Comparison of ENCODE assay signal across 8 cellular contexts in genomic region chr19:20923077-20923871, GRCh38. TPM values are rescaled to one million over a fixed set of nuclear protein-coding genes. Genes with fewer than 3 reads are reported as not detected.
DNase-seq lines count a peak whose midpoint lies in the region; ATAC-seq and TF ChIP-seq lines count a peak whose summit lies in the region.

TSS of gene ZNF85 (plus strand) at chr19:20923251. CDS start at chr19:20923401, 150 bp downstream.

- peak; percentile 43 for TF ChIP-seq POLR2A in transverse colon (IDR thresholded peaks at IDR 0.05)

- H3K36me3 Mint-ChIP-seq in GM23338 (ENCODE audit: low read depth), result peaks cover 26% of the 10 kb centered on the region

- no peak for TF ChIP-seq EP300 in transverse colon (IDR thresholded peaks at IDR 0.05; ENCODE audit: low read depth)

- no peak within 1 kb of the TSS for H3K23ac ChIP-seq in trophoblast cell (ENCODE audit: low read length)

- intact Hi-C loops in cardiac septum (cut with DNase I) (loop anchor here (5.0 kb wide), 1 partner anchor 356 kb away; the partner anchor contains the start of gene ZNF737), transverse colon (cut with DNase I; ENCODE audit: low total_unique reads) (loop anchor here (5.0 kb wide), 1 partner anchor 219 kb away; the partner anchor contains the start of gene ZNF431)

- peak within 1 kb of the TSS; percentile 99 for H3K4me3 Mint-ChIP-seq in GM23338

- no peaks in the 10 kb centered on the region; the same call in none of the 2 replicates for H3K9me3 ChIP-seq in MG63
- H3K9me3 ChIP-seq in adipocyte (ENCODE audit: control insufficient read depth, low read length), result no peaks in the 10 kb centered on the region
- no peaks in the 10 kb centered on the region for H3K9me3 ChIP-seq in trophoblast cell (ENCODE audit: insufficient read depth, low read depth, low read length)
- H3K9me3 ChIP-seq in transverse colon, result no peaks in the 10 kb centered on the region

- peak within 1 kb of the TSS; percentile 76 for H3K4ac ChIP-seq in trophoblast cell (ENCODE audit: low read depth, low read length)

- peaks cover 11% of the 10 kb centered on the region; the same call in 2 of the 3 replicates for H3K9me3 Mint-ChIP-seq in GM23338

- peaks cover 12% of the 10 kb centered on the region for H3K4me1 Mint-ChIP-seq in GM23338

- H3F3A ChIP-seq in GM23338 (replicated peaks; ENCODE audit: low read depth), result no peaks in the 10 kb centered on the region

- H3K4me1 ChIP-seq in GM23338 (ENCODE audit: insufficient read depth) (0 out of 2 replicates have a peak, but pooled peaks cover 7% of the 10 kb centered on the region), adipocyte (ENCODE audit: control insufficient read depth, insufficient read depth, low read length) (peaks cover 2% of the 10 kb centered on the region), trophoblast cell (ENCODE audit: control insufficient read depth in 1 of 2, insufficient read depth in 2 of 2, low read length in 2 of 2) (no peaks in the 10 kb centered on the region), transverse colon (peaks cover 0 to 8% (median 2%) of the 10 kb centered on the region in 4 donors)

- peak within 1 kb of the TSS; percentile 92 for H4K91ac ChIP-seq in trophoblast cell (ENCODE audit: low read depth, low read length)

- H4K20me1 ChIP-seq in GM23338 (replicated peaks; ENCODE audit: insufficient read depth), result no peaks in the 10 kb centered on the region

- H3K9ac ChIP-seq in adipocyte (ENCODE audit: low read length), result peak within 1 kb of the TSS; percentile 86
- peak within 1 kb of the TSS; percentile 93 for H3K9ac ChIP-seq in trophoblast cell (ENCODE audit: low read length)

- H3K4me3 ChIP-seq in GM23338 (peak within 1 kb of the TSS; percentile 93), MG63 (peak within 1 kb of the TSS; percentile 78), adipocyte (ENCODE audit: low read length) (peak within 1 kb of the TSS; percentile 88), trophoblast cell (ENCODE audit: low read depth, low read length) (peak within 1 kb of the TSS; percentile 87), transverse colon (peak within 1 kb of the TSS; percentile 48 to 88 (median 60))

- peak within 1 kb of the TSS; percentile 90 for H4K12ac ChIP-seq in trophoblast cell (ENCODE audit: low read depth, low read length)

- peaks cover 46% of the 10 kb centered on the region for H3K79me2 ChIP-seq in GM23338 (replicated peaks; ENCODE audit: insufficient read depth)
- peaks cover 2% of the 10 kb centered on the region for H3K79me2 ChIP-seq in trophoblast cell (ENCODE audit: control insufficient read depth, insufficient read depth, low read length, poor library complexity)

- peak within 1 kb of the TSS; percentile 88 for H3K18ac ChIP-seq in trophoblast cell (ENCODE audit: low read length)

- no peak within 1 kb of the TSS for H2AK5ac ChIP-seq in trophoblast cell (ENCODE audit: low read length)

- DNase-seq in EL, result peak; percentile 93
- peak; percentile 97 for DNase-seq in GM23338 (ENCODE audit: low spot score)
- DNase-seq in MG63, result peak; percentile 87
- peak; percentile 84 to 95 for DNase-seq in SW 1271 (lab: John Stamatoyannopoulos, UW)
- peak; percentile 94 for DNase-seq in adipocyte (ENCODE audit: low read depth)
- DNase-seq in cardiac septum (ENCODE audit: low spot score), result peak; percentile 94
- peak; percentile 87 to 91 for DNase-seq in trophoblast cell
- DNase-seq in transverse colon, result peak; percentile 88

- peak within 1 kb of the TSS; percentile 93 for H3K14ac ChIP-seq in trophoblast cell (ENCODE audit: low read length)

- peaks cover 9% of the 10 kb centered on the region for H3K9me2 ChIP-seq in GM23338 (ENCODE audit: insufficient read depth)

- H3K27ac Mint-ChIP-seq in GM23338, result peak within 1 kb of the TSS; percentile 100

- H2BK120ac ChIP-seq in trophoblast cell (ENCODE audit: insufficient read depth, low read length, poor library complexity), result peak within 1 kb of the TSS; percentile 44

- ATAC-seq in GM23338, result peak; percentile 98

- peaks cover 11% of the 10 kb centered on the region for H3K27me3 Mint-ChIP-seq in GM23338 (ENCODE audit: insufficient read depth, low read depth, poor library complexity)

- peak within 1 kb of the TSS; percentile 97 for H4K8ac ChIP-seq in trophoblast cell (ENCODE audit: low read depth, low read length)

- WGBS in trophoblast cell (ENCODE audit: extremely low coverage, insufficient coverage, insufficient read length), result no CpG with 5 or more reads among the region's 38 CpGs
- WGBS in transverse colon (ENCODE audit: low coverage in 1 of 2), 2 donors, result 4% methylated on average over 38 of the region's 38 CpGs; no CpG with 5 or more reads in 1 of the 2 donors

- H3K4me2 ChIP-seq in GM23338 (peak within 1 kb of the TSS; percentile 80), trophoblast cell (ENCODE audit: low read length) (peak within 1 kb of the TSS; percentile 79)

- H3K27ac ChIP-seq in GM23338 (ENCODE audit: low read depth) (peak within 1 kb of the TSS; percentile 94), trophoblast cell (ENCODE audit: low read depth, low read length) (peak within 1 kb of the TSS; percentile 92), transverse colon (peak within 1 kb of the TSS; percentile 82 to 91 (median 87))

- H3K36me3 ChIP-seq in GM23338 (ENCODE audit: insufficient read depth), result 0 out of 2 replicates have a peak, but pooled peaks cover 4% of the 10 kb centered on the region
- H3K36me3 ChIP-seq in MG63, result no peaks in the 10 kb centered on the region
- no peaks in the 10 kb centered on the region for H3K36me3 ChIP-seq in adipocyte (ENCODE audit: control insufficient read depth, insufficient read depth, low read length, severe bottlenecking)
- peaks cover 1 to 4% of the 10 kb centered on the region in 2 experiments for H3K36me3 ChIP-seq in trophoblast cell (ENCODE audit: control insufficient read depth in 1 of 2, insufficient read depth in 2 of 2, low read length in 2 of 2)
- no peaks in the 10 kb centered on the region for H3K36me3 ChIP-seq in transverse colon

- TF ChIP-seq CTCF in GM23338 (conservative IDR thresholded peaks at IDR 0.05; ENCODE audit: low read depth in 2 of 2) (no peak), transverse colon (IDR thresholded peaks at IDR 0.05) (no peak)

- H2BK12ac ChIP-seq in trophoblast cell (ENCODE audit: low read length), result no peak within 1 kb of the TSS

- H3K27me3 ChIP-seq in GM23338 (ENCODE audit: insufficient read depth), result no peaks in the 10 kb centered on the region
- no peaks in the 10 kb centered on the region for H3K27me3 ChIP-seq in MG63
- H3K27me3 ChIP-seq in adipocyte (replicated peaks; ENCODE audit: control insufficient read depth, insufficient read depth, low read length), result no peaks in the 10 kb centered on the region
- H3K27me3 ChIP-seq in trophoblast cell (ENCODE audit: insufficient read depth, low read length), result no peaks in the 10 kb centered on the region
- no peaks in the 10 kb centered on the region for H3K27me3 ChIP-seq in transverse colon

- H2AFZ ChIP-seq in GM23338, result peak within 1 kb of the TSS; percentile 35
- peak within 1 kb of the TSS; percentile 95 for H2AFZ ChIP-seq in trophoblast cell (ENCODE audit: insufficient read depth, low read length, poor library complexity)

- peak within 1 kb of the TSS; percentile 88 for H2BK5ac ChIP-seq in trophoblast cell (ENCODE audit: low read depth, low read length, poor library complexity)

- H3K79me1 ChIP-seq in trophoblast cell (ENCODE audit: low read length), result peaks cover 4% of the 10 kb centered on the region

- in situ Hi-C loops in transverse colon (cut with MboI; ENCODE audit: low pct_ligation_motif_present in 1 of 4, low pct_unique_long_range_greater_than_20kb in 1 of 4, low sequenced_read_pairs in 3 of 4), result no loop called here

TF ChIP-seq in GM23338, 12 proteins besides CTCF, POLR2A, EP300 and RAD21:
- TF ChIP-seq NANOG (IDR thresholded peaks at IDR 0.05; ENCODE audit: borderline replicate concordance), result no peak
- TF ChIP-seq STAT1 (IDR thresholded peaks at IDR 0.05; ENCODE audit: unreplicated experiment), result no peak
- peak; percentile 88 for TF ChIP-seq POLR2AphosphoS5 (IDR thresholded peaks at IDR 0.05; ENCODE audit: low read depth)
- TF ChIP-seq JUNB (IDR thresholded peaks at IDR 0.05; ENCODE audit: unreplicated experiment), result no peak
- TF ChIP-seq ZNF114 (CRISPR knock-in tag; IDR thresholded peaks at IDR 0.05), result no peak
- TF ChIP-seq, protein P1, sequence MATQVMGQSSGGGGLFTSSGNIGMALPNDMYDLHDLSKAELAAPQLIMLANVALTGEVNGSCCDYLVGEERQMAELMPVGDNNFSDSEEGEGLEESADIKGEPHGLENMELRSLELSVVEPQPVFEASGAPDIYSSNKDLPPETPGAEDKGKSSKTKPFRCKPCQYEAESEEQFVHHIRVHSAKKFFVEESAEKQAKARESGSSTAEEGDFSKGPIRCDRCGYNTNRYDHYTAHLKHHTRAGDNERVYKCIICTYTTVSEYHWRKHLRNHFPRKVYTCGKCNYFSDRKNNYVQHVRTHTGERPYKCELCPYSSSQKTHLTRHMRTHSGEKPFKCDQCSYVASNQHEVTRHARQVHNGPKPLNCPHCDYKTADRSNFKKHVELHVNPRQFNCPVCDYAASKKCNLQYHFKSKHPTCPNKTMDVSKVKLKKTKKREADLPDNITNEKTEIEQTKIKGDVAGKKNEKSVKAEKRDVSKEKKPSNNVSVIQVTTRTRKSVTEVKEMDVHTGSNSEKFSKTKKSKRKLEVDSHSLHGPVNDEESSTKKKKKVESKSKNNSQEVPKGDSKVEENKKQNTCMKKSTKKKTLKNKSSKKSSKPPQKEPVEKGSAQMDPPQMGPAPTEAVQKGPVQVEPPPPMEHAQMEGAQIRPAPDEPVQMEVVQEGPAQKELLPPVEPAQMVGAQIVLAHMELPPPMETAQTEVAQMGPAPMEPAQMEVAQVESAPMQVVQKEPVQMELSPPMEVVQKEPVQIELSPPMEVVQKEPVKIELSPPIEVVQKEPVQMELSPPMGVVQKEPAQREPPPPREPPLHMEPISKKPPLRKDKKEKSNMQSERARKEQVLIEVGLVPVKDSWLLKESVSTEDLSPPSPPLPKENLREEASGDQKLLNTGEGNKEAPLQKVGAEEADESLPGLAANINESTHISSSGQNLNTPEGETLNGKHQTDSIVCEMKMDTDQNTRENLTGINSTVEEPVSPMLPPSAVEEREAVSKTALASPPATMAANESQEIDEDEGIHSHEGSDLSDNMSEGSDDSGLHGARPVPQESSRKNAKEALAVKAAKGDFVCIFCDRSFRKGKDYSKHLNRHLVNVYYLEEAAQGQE (IDR thresholded peaks at IDR 0.05; ENCODE audit: unreplicated experiment), result no peak

RNA-seq across cellular contexts. Expression of gene ZNF85, which starts in this region (rescaled TPM):
- 28.8 and 42.6 TPM in 2 replicates for total RNA-seq in GM23338 (2014; rRNA removed; shearing (Covaris generic))
- polyA plus RNA-seq in GM23338 (2016; fragmentation: Nextera tagmentation; extraction: Ambion mirVana), result 16.8 and 18.3 TPM in 2 replicates
- total RNA-seq in MG63 (2014; rRNA removed; shearing (Covaris generic); ENCODE audit: low replicate concordance), result 0.67 and 1.3 TPM in 2 replicates
- 3.5 TPM for total RNA-seq in cardiac septum
- polyA plus RNA-seq in trophoblast cell (2013), result 13.5 and 13.7 TPM in 2 replicates
- total RNA-seq in transverse colon, result 1 to 10 TPM; 2.8 to 9.7 (median 7.2) TPM

Comparison
In these comparisons a context has a peak if more than half of its experiments do, and no peak if none do; other contexts are left out.
1. Peak in every context shown above with its lines: DNase-seq, ATAC-seq, H3K4me3 ChIP-seq and H3K27ac ChIP-seq.